8 cellular contexts compared by ENCODE assay signal in the genomic region with DNA sequence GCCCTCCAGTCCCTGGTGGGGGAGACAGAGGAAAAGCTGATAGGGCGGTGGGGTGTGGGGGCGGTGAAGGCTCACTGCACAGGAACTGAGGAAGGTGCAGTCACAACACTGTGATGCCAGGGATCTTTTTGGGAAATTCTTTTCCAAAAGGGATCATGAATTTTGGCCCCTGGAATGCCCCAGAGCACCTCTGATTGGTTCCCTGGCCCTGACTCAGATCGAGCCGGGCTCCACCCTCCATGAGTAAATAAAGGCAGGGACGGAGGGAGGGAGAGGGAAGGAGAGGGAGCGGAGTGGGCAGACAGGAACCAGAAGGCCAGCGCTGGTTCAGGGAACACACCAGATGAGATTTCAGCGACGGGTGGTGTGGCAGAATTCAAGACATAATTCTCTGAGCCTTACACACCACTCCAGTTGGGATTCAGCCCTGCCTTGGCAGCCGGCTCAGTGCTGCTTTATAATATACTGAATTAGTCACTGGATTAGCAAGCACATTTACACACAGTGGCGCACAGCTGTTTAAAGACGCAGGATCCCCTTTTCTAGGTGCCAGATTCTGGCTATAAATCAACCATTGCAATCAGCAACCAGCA.
DNase-seq lines count a peak whose midpoint lies in the region; ATAC-seq lines count a peak whose summit lies in the region.
"Had no signal": no experiment of that assay in that cellular context is flagged by ENCODE, and none has a peak within 500 bp of the region (broad histone marks: within the 10 kb centered on the region; RNA-seq: fewer than 3 reads in every experiment).

No MANE protein-coding gene starts in this region.

- H3K9me3 Mint-ChIP-seq in stimulated activated effector memory CD8-positive, alpha-beta T cell treated with anti-CD3 and anti-CD28 coated beads, Interleukin-12 subunit alpha, Interleukin-12 subunit beta, amount 100 ng/mL, for 72 hours = no peaks in the 10 kb centered on the region

- H3K4me1 ChIP-seq in GM23248 (ENCODE audit: insufficient read depth) = peaks cover 85% of the 10 kb centered on the region

- peaks cover 92% of the 10 kb centered on the region for H3K4me1 Mint-ChIP-seq in stimulated activated effector memory CD8-positive, alpha-beta T cell treated with anti-CD3 and anti-CD28 coated beads, Interleukin-12 subunit alpha, Interleukin-12 subunit beta, amount 100 ng/mL, for 72 hours

- H3K4me3 Mint-ChIP-seq in stimulated activated effector memory CD8-positive, alpha-beta T cell treated with anti-CD3 and anti-CD28 coated beads, Interleukin-12 subunit alpha, Interleukin-12 subunit beta, amount 100 ng/mL, for 72 hours = peak overlapping the region; percentile 84

- H3K9ac ChIP-seq in GM23248 = peak overlapping the region; percentile 74

- H2AFZ ChIP-seq in GM23248 = no peak overlapping the region

- peaks cover 96% of the 10 kb centered on the region for H3K79me2 ChIP-seq in GM23248 (ENCODE audit: insufficient read depth)

- peak overlapping the region; percentile 98 for H3K27ac ChIP-seq in GM23248
- H3K27ac ChIP-seq: VCaP had no signal

- peak overlapping the region; percentile 56 for H3K4me3 ChIP-seq in GM23248

- WGBS in GM23248 (ENCODE audit: low coverage in 1 of 2, low lambda C conversion rate in 2 of 2, missing lambda C conversion rate in 2 of 2), 2 experiments = 3% methylated on average over 12 of the region's 12 CpGs

- peaks cover 100% of the 10 kb centered on the region for H3K36me3 Mint-ChIP-seq in stimulated activated effector memory CD8-positive, alpha-beta T cell treated with anti-CD3 and anti-CD28 coated beads, Interleukin-12 subunit alpha, Interleukin-12 subunit beta, amount 100 ng/mL, for 72 hours

- no peaks in the 10 kb centered on the region for H3K27me3 ChIP-seq in GM23248 (replicated peaks; ENCODE audit: insufficient read depth)

- H3F3A ChIP-seq in GM23248 (ENCODE audit: insufficient read depth) = peaks cover 94% of the 10 kb centered on the region

- DNase-seq in GM23248 (peak; percentile 99), NCI-H82 treated with DMSO at 0.1 percent for 48 hours (lab: John Stamatoyannopoulos, UW; ENCODE audit: unreplicated experiment) (peak; percentile 74), astrocyte of the hippocampus (ENCODE audit: low read depth, low spot score) (peak; percentile 92), islet precursor cell (peak; percentile 78), putamen (ENCODE audit: low spot score) (no peak)
- DNase-seq in stimulated activated effector memory CD8-positive, alpha-beta T cell treated with anti-CD3 and anti-CD28 coated beads, Interleukin-12 subunit alpha, Interleukin-12 subunit beta, amount 100 ng/mL, for 72 hours (ENCODE audit: low spot score in 2 of 2) = peak in 1 of 2 donors; percentile 69

- in situ Hi-C loops in GM23248 (cut with MboI) = loop anchor here (25.0 kb wide), 1 partner anchor 470 kb away; no protein-coding TSS in a partner anchor

- H3K9me2 ChIP-seq in GM23248 (ENCODE audit: insufficient read depth) = no peaks in the 10 kb centered on the region

- no peaks in the 10 kb centered on the region for H3K9me3 ChIP-seq in GM23248 (ENCODE audit: low read depth)

- H4K20me1 ChIP-seq in GM23248 (ENCODE audit: insufficient read depth) = peaks cover 29% of the 10 kb centered on the region

- H3K27ac Mint-ChIP-seq in stimulated activated effector memory CD8-positive, alpha-beta T cell treated with anti-CD3 and anti-CD28 coated beads, Interleukin-12 subunit alpha, Interleukin-12 subunit beta, amount 100 ng/mL, for 72 hours = peak overlapping the region; percentile 96

- H3K4me2 ChIP-seq in GM23248 (ENCODE audit: unreplicated experiment) = peak overlapping the region; percentile 87

- H3K36me3 ChIP-seq in GM23248 (ENCODE audit: low read depth) = peaks cover 16% of the 10 kb centered on the region; the same call in 1 of the 2 replicates

- ATAC-seq in stimulated activated effector memory CD8-positive, alpha-beta T cell treated with anti-CD3 and anti-CD28 coated beads, Interleukin-12 subunit alpha, Interleukin-12 subunit beta, amount 100 ng/mL, for 72 hours = peak; percentile 73
- ATAC-seq in HG02759 (IDR thresholded peaks at IDR 0.05; ENCODE audit: unreplicated experiment) = no peak
